ENCODE assay signal across 9 cellular contexts in genomic region chr2:25822190-25823117, GRCh38. TPM values are rescaled to one million over a fixed set of nuclear protein-coding genes. Genes with fewer than 3 reads are reported as not detected.
DNase-seq lines count a peak whose midpoint lies in the region; ATAC-seq, FAIRE-seq and TF ChIP-seq lines count a peak whose summit lies in the region.
"Had no signal": no experiment of that assay in that cellular context is flagged by ENCODE, and none has a peak within 500 bp of the region (broad histone marks: within the 10 kb centered on the region; RNA-seq: fewer than 3 reads in every experiment).

No MANE protein-coding gene starts in this region.

- DNase-seq in CD14-positive monocyte (ENCODE audit: low spot score) (no peak), T-helper 22 cell (ENCODE audit: low read depth) (peak; percentile 47), astrocyte (ENCODE audit: low read depth) (peak; percentile 10), kidney (peak; percentile 80), H4 (ENCODE audit: low spot score) (no peak)
- DNase-seq in stimulated activated CD4-positive, alpha-beta T cell treated with anti-CD3 and anti-CD28 coated beads, TNF-alpha, amount 100 ng/mL, for 24 hours (ENCODE audit: low read depth in 3 of 3): peak; percentile 22 to 56 (median 30)
- DNase-seq: DND-41 had no signal

- peak overlapping the region; percentile 31 for H2AFZ ChIP-seq in astrocyte (ENCODE audit: low read depth, low read length)

- intact Hi-C loops in CD14-positive monocyte (cut with micrococcal nuclease): no loop called here
- intact Hi-C loops in kidney (cut with DNase I): no loop called here

- H3K36me3 ChIP-seq in astrocyte (ENCODE audit: insufficient read depth, low read length) (no peaks in the 10 kb centered on the region), kidney (ENCODE audit: control insufficient read depth in 1 of 2, insufficient read depth in 2 of 2, low read length in 2 of 2) (no peaks in the 10 kb centered on the region)

- H3K27me3 Mint-ChIP-seq in CD14-positive monocyte (ENCODE audit: low read depth in 3 of 3): no peaks in the 10 kb centered on the region
- H3K27me3 Mint-ChIP-seq in astrocyte (ENCODE audit: low read depth, unreplicated experiment): no peaks in the 10 kb centered on the region

- H3K4me3 Mint-ChIP-seq in CD14-positive monocyte: peak overlapping the region; percentile 58 to 73
- H3K4me3 Mint-ChIP-seq in astrocyte (ENCODE audit: unreplicated experiment): peak overlapping the region; percentile 0

- H3K4me2 ChIP-seq in astrocyte (ENCODE audit: low read length): peak overlapping the region; percentile 45

- peak overlapping the region in 1 of 7 donors; percentile 4 for H3K27ac Mint-ChIP-seq in CD14-positive monocyte
- peak overlapping the region; percentile 20 for H3K27ac Mint-ChIP-seq in astrocyte (ENCODE audit: unreplicated experiment)

- peaks cover 6% of the 10 kb centered on the region for H3K79me2 ChIP-seq in astrocyte (ENCODE audit: insufficient read depth, low read length)

- H4K20me1 ChIP-seq in astrocyte (ENCODE audit: insufficient read depth, low read length): peaks cover 51% of the 10 kb centered on the region

- H3K9ac ChIP-seq in astrocyte (ENCODE audit: low read length) (no peak overlapping the region), kidney (ENCODE audit: low read length in 2 of 2) (no peak overlapping the region)

- ATAC-seq in GM19351 (IDR thresholded peaks at IDR 0.05; ENCODE audit: unreplicated experiment) (no peak), GM21367 (IDR thresholded peaks at IDR 0.05; ENCODE audit: unreplicated experiment) (no peak)

- TF ChIP-seq CTCF in CD14-positive monocyte (IDR thresholded peaks at IDR 0.05) (no peak), astrocyte (IDR thresholded peaks at IDR 0.05; ENCODE audit: insufficient read depth, low read depth, low read length) (no peak), kidney (IDR thresholded peaks at IDR 0.05; ENCODE audit: borderline replicate concordance, extremely low read depth, insufficient read depth) (no peak)

- no peaks in the 10 kb centered on the region for H3K9me3 Mint-ChIP-seq in CD14-positive monocyte
- H3K9me3 Mint-ChIP-seq in astrocyte (ENCODE audit: unreplicated experiment): no peaks in the 10 kb centered on the region

- H3K9me3 ChIP-seq in astrocyte (ENCODE audit: insufficient read depth, low read depth, low read length) (no peaks in the 10 kb centered on the region), kidney (ENCODE audit: control insufficient read depth in 1 of 2, low read length in 2 of 2) (no peaks in the 10 kb centered on the region)

- no peaks in the 10 kb centered on the region for H3K4me1 ChIP-seq in astrocyte (ENCODE audit: insufficient read depth, low read length)
- H3K4me1 ChIP-seq in kidney (ENCODE audit: control insufficient read depth in 1 of 2, insufficient read depth in 1 of 2, low read depth in 1 of 2, low read length in 2 of 2): peaks cover 0 to 5% of the 10 kb centered on the region in 2 donors

- H3K4me3 ChIP-seq in astrocyte (ENCODE audit: insufficient read depth, low read depth, low read length) (no peak overlapping the region), kidney (ENCODE audit: low read length in 2 of 2) (peak overlapping the region; percentile 53 to 56)

- FAIRE-seq in astrocyte (lab: Jason Lieb, UNC): peak; percentile 29
- FAIRE-seq in kidney (lab: Jason Lieb, UNC): no peak

- H3K36me3 Mint-ChIP-seq in CD14-positive monocyte (peaks cover 11 to 29% of the 10 kb centered on the region in 2 donors), astrocyte (ENCODE audit: low read depth, unreplicated experiment) (peaks cover 6% of the 10 kb centered on the region)

- H3K4me1 Mint-ChIP-seq in CD14-positive monocyte: peaks cover 31% of the 10 kb centered on the region
- H3K4me1 Mint-ChIP-seq in astrocyte (ENCODE audit: low read depth, unreplicated experiment): no peaks in the 10 kb centered on the region

- no peaks in the 10 kb centered on the region for H3K27me3 ChIP-seq in astrocyte (ENCODE audit: insufficient read depth, low read length)

- H3K27ac ChIP-seq in astrocyte (ENCODE audit: low read depth, low read length) (no peak overlapping the region), kidney (ENCODE audit: low read depth in 2 of 2, low read length in 2 of 2) (no peak overlapping the region)

RNA-seq across cellular contexts. Expression of gene ASXL2, which starts 55.8 kb away (rescaled TPM):
- 10 to 100 TPM in 1 of 2 donors, 1 to 10 TPM in 1; 3.6 to 13.4 TPM for polyA plus RNA-seq in CD14-positive monocyte
- total RNA-seq in astrocyte: 21.9 and 25.8 TPM in 2 replicates
- 41.0 TPM for total RNA-seq in kidney
- 2.6 TPM for polyA plus RNA-seq in kidney (ENCODE audit: insufficient read depth, low read depth, low replicate concordance)
- total RNA-seq in H4 (2014; rRNA removed; shearing (Covaris generic)): 4.4 TPM in 2 replicates

Comparison
In these comparisons a context has a peak if more than half of its experiments do, and no peak if none do; other contexts are left out.
1. DNase-seq: peak in T-helper 22 cell (single experiment), astrocyte (single experiment), kidney (single experiment) and stimulated activated CD4-positive, alpha-beta T cell treated with anti-CD3 and anti-CD28 coated beads, TNF-alpha, amount 100 ng/mL, for 24 hours (3 of 3); none in CD14-positive monocyte (single experiment) and H4 (single experiment).